35 cellular contexts compared by ENCODE assay signal in genomic region chr2:234593636-234594035, GRCh38.
DNase-seq lines count a peak whose midpoint lies in the region; ATAC-seq, FAIRE-seq and TF ChIP-seq lines count a peak whose summit lies in the region.
"Had no signal": no experiment of that assay in that cellular context is flagged by ENCODE, and none has a peak within 500 bp of the region (broad histone marks: within the 10 kb centered on the region; RNA-seq: fewer than 3 reads in every experiment).

No MANE protein-coding gene starts in this region.

- no peaks in the 10 kb centered on the region for H3K4me1 ChIP-seq in upper lobe of right lung
- H3K4me1 ChIP-seq: parathyroid adenoma, right atrium auricular region, vagina had no signal

- ATAC-seq in HG02938 (IDR thresholded peaks at IDR 0.05; ENCODE audit: unreplicated experiment): no peak
- ATAC-seq in upper lobe of right lung: no peak
- ATAC-seq: activated CD8-positive, alpha-beta T cell treated with anti-CD3 and anti-CD28 coated beads, Interleukin-2, amount 10 ng/mL, durations not matched to agents 7 days and 5 days; activated naive CD4-positive, alpha-beta T cell treated with anti-CD3 and anti-CD28 coated beads, Interleukin-2, amount 50 U/mL, for 72 hours; CD8-positive, alpha-beta T cell; HepG2; Panc1 had no signal

- H3K36me3 ChIP-seq in bronchial epithelial cell (ENCODE audit: control insufficient read depth, insufficient read depth, low read length): no peaks in the 10 kb centered on the region
- H3K36me3 ChIP-seq in upper lobe of right lung: no peaks in the 10 kb centered on the region
- H3K36me3 ChIP-seq: right atrium auricular region, vagina had no signal

- H3K27ac Mint-ChIP-seq in HFFc6: peak overlapping the region; percentile 48
- no peak overlapping the region for H3K27ac Mint-ChIP-seq in activated T-cell treated with anti-CD3 and anti-CD28 coated beads, Interleukin-2, amount 50 U/mL, for 24 hours
- H3K27ac Mint-ChIP-seq: activated CD8-positive, alpha-beta T cell treated with anti-CD3 and anti-CD28 coated beads, Interleukin-2, amount 10 ng/mL, durations not matched to agents 7 days and 5 days; activated naive CD4-positive, alpha-beta T cell treated with anti-CD3 and anti-CD28 coated beads, Interleukin-2, amount 50 U/mL, for 72 hours; B cell; CD8-positive, alpha-beta T cell; memory B cell; stimulated activated naive CD8-positive, alpha-beta T cell treated with anti-CD3 and anti-CD28 coated beads, Interleukin-15, Interleukin-2, amounts not matched to agents 100 ng/mL and 50 ng/mL, for 24 hours had no signal

- H3K4me3 ChIP-seq in bronchial epithelial cell (ENCODE audit: low read depth, low read length): no peak overlapping the region
- H3K4me3 ChIP-seq in upper lobe of right lung: no peak overlapping the region
- H3K4me3 ChIP-seq: coronary artery, right atrium auricular region, vagina had no signal

- no peaks in the 10 kb centered on the region for H3K9me3 ChIP-seq in upper lobe of right lung
- H3K9me3 ChIP-seq: right atrium auricular region, vagina had no signal

- peak; percentile 66 for FAIRE-seq in bronchial epithelial cell (lab: Jason Lieb, UNC)
- FAIRE-seq: GM18507, GM19239, HepG2 had no signal

- no peak overlapping the region for H3K27ac ChIP-seq in upper lobe of right lung
- H3K27ac ChIP-seq: coronary artery, parathyroid adenoma, right atrium auricular region, vagina, VCaP had no signal

- H3K4me3 Mint-ChIP-seq in HFFc6: no peak overlapping the region
- no peak overlapping the region for H3K4me3 Mint-ChIP-seq in activated T-cell treated with anti-CD3 and anti-CD28 coated beads, Interleukin-2, amount 50 U/mL, for 24 hours
- H3K4me3 Mint-ChIP-seq: activated CD8-positive, alpha-beta T cell treated with anti-CD3 and anti-CD28 coated beads, Interleukin-2, amount 10 ng/mL, durations not matched to agents 7 days and 5 days; B cell; CD8-positive, alpha-beta T cell; memory B cell; neural crest cell; stimulated activated naive CD8-positive, alpha-beta T cell treated with anti-CD3 and anti-CD28 coated beads, Interleukin-15, Interleukin-2, amounts not matched to agents 100 ng/mL and 50 ng/mL, for 24 hours had no signal

- peaks cover 33% of the 10 kb centered on the region for H3K4me1 Mint-ChIP-seq in HFFc6 (ENCODE audit: low read depth)
- H3K4me1 Mint-ChIP-seq in activated T-cell treated with anti-CD3 and anti-CD28 coated beads, Interleukin-2, amount 50 U/mL, for 24 hours (ENCODE audit: low read depth): no peaks in the 10 kb centered on the region
- H3K4me1 Mint-ChIP-seq: B cell, memory B cell had no signal

- H3K27me3 ChIP-seq in bronchial epithelial cell (ENCODE audit: control insufficient read depth, insufficient read depth, low read length): no peaks in the 10 kb centered on the region
- no peaks in the 10 kb centered on the region for H3K27me3 ChIP-seq in upper lobe of right lung
- H3K27me3 ChIP-seq: right atrium auricular region, vagina had no signal

- peaks cover 3% of the 10 kb centered on the region; the same call in 1 of the 2 replicates for H3K27me3 Mint-ChIP-seq in HFFc6 (ENCODE audit: insufficient read depth)
- peaks cover 18% of the 10 kb centered on the region for H3K27me3 Mint-ChIP-seq in activated T-cell treated with anti-CD3 and anti-CD28 coated beads, Interleukin-2, amount 50 U/mL, for 24 hours

- H3K9me3 Mint-ChIP-seq in HFFc6: no peaks in the 10 kb centered on the region
- no peaks in the 10 kb centered on the region for H3K9me3 Mint-ChIP-seq in activated T-cell treated with anti-CD3 and anti-CD28 coated beads, Interleukin-2, amount 50 U/mL, for 24 hours
- H3K9me3 Mint-ChIP-seq: activated naive CD4-positive, alpha-beta T cell treated with anti-CD3 and anti-CD28 coated beads, Interleukin-2, amount 50 U/mL, for 72 hours; CD8-positive, alpha-beta T cell; memory B cell; stimulated activated naive CD8-positive, alpha-beta T cell treated with anti-CD3 and anti-CD28 coated beads, Interleukin-15, Interleukin-2, amounts not matched to agents 100 ng/mL and 50 ng/mL, for 24 hours had no signal

- intact Hi-C loops in upper lobe of right lung (cut with DNase I): no loop called here

- H3K36me3 Mint-ChIP-seq in HFFc6 (ENCODE audit: low read depth): no peaks in the 10 kb centered on the region
- H3K36me3 Mint-ChIP-seq in activated T-cell treated with anti-CD3 and anti-CD28 coated beads, Interleukin-2, amount 50 U/mL, for 24 hours (ENCODE audit: low read depth): no peaks in the 10 kb centered on the region
- H3K36me3 Mint-ChIP-seq: activated naive CD4-positive, alpha-beta T cell treated with anti-CD3 and anti-CD28 coated beads, Interleukin-2, amount 50 U/mL, for 72 hours; CD8-positive, alpha-beta T cell; memory B cell had no signal

- TF ChIP-seq CTCF in HFFc6 (IDR thresholded peaks at IDR 0.05) (no peak), bronchial epithelial cell (IDR thresholded peaks at IDR 0.05; ENCODE audit: insufficient read depth, low read length, severe bottlenecking) (no peak), upper lobe of right lung (IDR thresholded peaks at IDR 0.05) (no peak)

- peak; percentile 13 for DNase-seq in AG08395 (ENCODE audit: low spot score)
- DNase-seq in HFFc6: peak; percentile 8
- DNase-seq in bronchial epithelial cell (ENCODE audit: low read depth): no peak
- peak; percentile 28 for DNase-seq in iris pigment epithelial cell (ENCODE audit: low read depth)
- DNase-seq in activated T-cell treated with anti-CD3 and anti-CD28 coated beads, Interleukin-2, amount 50 U/mL, for 24 hours: no peak
- DNase-seq in upper lobe of right lung: no peak
- no peak for DNase-seq in stimulated activated CD4-positive, alpha-beta T cell treated with anti-CD3 and anti-CD28 coated beads, Interleukin-15, amount 100 ng/mL, for 24 hours
- DNase-seq: activated CD4-positive, alpha-beta T cell treated with anti-CD3 and anti-CD28 coated beads for 4 hours; activated CD8-positive, alpha-beta T cell treated with anti-CD3 and anti-CD28 coated beads, Interleukin-2, amount 10 ng/mL, durations not matched to agents 7 days and 5 days; activated T-cell treated with anti-CD3 and anti-CD28 coated beads for 4 hours; anterior cingulate cortex; CD8-positive, alpha-beta T cell; H7; hypothalamus; Kasumi-1; NCI-H446; NCI-H774; SIG-M5; stimulated activated CD4-positive, alpha-beta T cell treated with anti-CD3 and anti-CD28 coated beads, Interleukin-2, amount 100 ng/mL, for 24 hours; stimulated activated CD8-positive, alpha-beta memory T cell treated with anti-CD3 and anti-CD28 coated beads, Interleukin-4, amount 100 ng/mL, for 48 hours had no signal

Comparison
In these comparisons a context has a peak if more than half of its experiments do, and no peak if none do; other contexts are left out.
1. DNase-seq: peak in AG08395 (single experiment), HFFc6 (single experiment) and iris pigment epithelial cell (single experiment); none in bronchial epithelial cell (single experiment), activated T-cell treated with anti-CD3 and anti-CD28 coated beads, Interleukin-2, amount 50 U/mL, for 24 hours (single experiment), upper lobe of right lung (single experiment) and stimulated activated CD4-positive, alpha-beta T cell treated with anti-CD3 and anti-CD28 coated beads, Interleukin-15, amount 100 ng/mL, for 24 hours (single experiment).